ENCODE assay signal across 6 cellular contexts in genomic region chr17:67772679-67773078, GRCh38.
"Had no signal": no experiment of that assay in that cellular context is flagged by ENCODE, and none has a peak within 500 bp of the region (broad histone marks: within the 10 kb centered on the region; RNA-seq: fewer than 3 reads in every experiment).

No MANE protein-coding gene starts in this region.

- ATAC-seq: GM23338, HCT116 had no signal

- H3K9me3 Mint-ChIP-seq: GM23338 had no signal

- H3K4me3 ChIP-seq: GM23338, HAP-1 had no signal

- H3K27ac ChIP-seq: KMS-11 had no signal

- H3K4me2 ChIP-seq: GM23338, KMS-11 had no signal

- DNase-seq: H7, KBM-7 had no signal

- H3K4me3 Mint-ChIP-seq: GM23338 had no signal

- H3K9me3 ChIP-seq: HAP-1 had no signal

- H3K4me1 ChIP-seq: HAP-1 had no signal

- H3K9ac ChIP-seq: KMS-11 had no signal

- H3K27ac Mint-ChIP-seq: GM23338 had no signal

- H3K36me3 ChIP-seq: HAP-1 had no signal
